In genomic region chr1:60134706-60135105, GRCh38 we compare ENCODE assay signal across 31 cellular contexts.
"Had no signal": no experiment of that assay in that cellular context is flagged by ENCODE, and none has a peak within 500 bp of the region (broad histone marks: within the 10 kb centered on the region; RNA-seq: fewer than 3 reads in every experiment).

No MANE protein-coding gene starts in this region.

- H3K4me1 ChIP-seq: adrenal gland, body of pancreas, breast epithelium, Peyer's patch had no signal

- H3K4me3 ChIP-seq: adrenal gland, body of pancreas, breast epithelium, Peyer's patch, SJSA1 had no signal

- H3K9me3 ChIP-seq: adrenal gland, body of pancreas, breast epithelium, Peyer's patch, SJSA1 had no signal

- DNase-seq: activated CD4-positive, alpha-beta T cell treated with anti-CD3 and anti-CD28 coated beads, Interleukin-2, amount 10 ng/mL, durations not matched to agents 24 days and 14 days; activated CD4-positive, alpha-beta T cell treated with anti-CD3 and anti-CD28 coated beads, Interleukin-2, amount 50 U/mL, for 4 hours; activated CD8-positive, alpha-beta T cell treated with anti-CD3 and anti-CD28 coated beads, Interleukin-2, amount 10 ng/mL, durations not matched to agents 7 days and 5 days; activated gamma-delta T cell; activated naive CD4-positive, alpha-beta T cell treated with Interleukin-2 at 50 U/mL for 16 hours; activated naive CD8-positive, alpha-beta T cell treated with anti-CD3 and anti-CD28 coated beads, Interleukin-2, amount 10 ng/mL, durations not matched to agents 7 days and 5 days; activated T-cell treated with anti-CD3 and anti-CD28 coated beads, Interleukin-2, amount 50 U/mL, for 24 hours; adrenal gland; body of pancreas; cerebellar nuclear complex; NCI-H1092 treated with DMSO at 0.1 percent for 48 hours; NCI-H1417; NCI-H146; NCI-H187; NCI-H2029 treated with DMSO at 0.1 percent for 48 hours; NCI-H2107; NCI-H2171; NCI-H510A; NCI-H526; NCI-H748 treated with DMSO at 0.1 percent for 48 hours; NK-92 treated with Interleukin-12 subunit alpha and Interleukin-12 subunit beta, amount 100 ng/mL, for 24 hours; PC-3; Peyer's patch; RPMI8226; SHP77 treated with DMSO at 0.1 percent for 48 hours; SW 1271; T-helper 1 cell; T-helper 2 cell; T-helper 9 cell had no signal

- H3K27ac ChIP-seq: adrenal gland, body of pancreas, breast epithelium, Peyer's patch had no signal

- H3K36me3 ChIP-seq: adrenal gland, breast epithelium, Peyer's patch, SJSA1 had no signal

- H3K27me3 ChIP-seq: adrenal gland, body of pancreas, breast epithelium, Peyer's patch, SJSA1 had no signal
